In genomic region chr1:45477646-45478045, GRCh38 we compare ENCODE assay signal across 15 cellular contexts. TPM values are rescaled to one million over a fixed set of nuclear protein-coding genes. Genes with fewer than 3 reads are reported as not detected.
A peak's percentile ranks its signal among the peaks of the same experiment; 100 is the strongest.
DNase-seq lines count a peak whose midpoint lies in the region; ATAC-seq and TF ChIP-seq lines count a peak whose summit lies in the region.
"Had no signal": no experiment of that assay in that cellular context is flagged by ENCODE, and none has a peak within 500 bp of the region (broad histone marks: within the 10 kb centered on the region; RNA-seq: fewer than 3 reads in every experiment).

No MANE protein-coding gene starts in this region.

- H3K4me1 Mint-ChIP-seq in WTC11: no peaks in the 10 kb centered on the region
- H3K4me1 Mint-ChIP-seq: H9 had no signal

- DNase-seq in NCI-H748 (lab: John Stamatoyannopoulos, UW; ENCODE audit: unreplicated experiment) (peak; percentile 45), NCI-H748 treated with DMSO at 0.1 percent for 48 hours (lab: John Stamatoyannopoulos, UW) (no peak), NCI-H1417 (lab: John Stamatoyannopoulos, UW) (peak in 2 of 3 experiments; percentile 50 to 84), WTC11 (ENCODE audit: low spot score) (no peak), stomach (no peak), SIG-M5 (lab: John Stamatoyannopoulos, UW) (no peak)
- DNase-seq: 8988T; C1 segment of cervical spinal cord; Calu3; CD4-positive, alpha-beta T cell; DMS 273 treated with DMSO at 0.1 percent for 48 hours; GOT3; H9 had no signal

- peaks cover 0 to 4% (median 2%) of the 10 kb centered on the region in 4 donors for H3K4me1 ChIP-seq in stomach

- H3K9me3 ChIP-seq in stomach: no peaks in the 10 kb centered on the region

- ATAC-seq in WTC11 (no peak), HG02610 (IDR thresholded peaks at IDR 0.05; ENCODE audit: unreplicated experiment) (no peak)

- H3K9me3 Mint-ChIP-seq in WTC11: no peaks in the 10 kb centered on the region
- H3K9me3 Mint-ChIP-seq: CD4-positive, alpha-beta T cell; H9; IgD-negative memory B cell had no signal

- no peak overlapping the region for H3K4me3 ChIP-seq in stomach

- no peak overlapping the region for H3K27ac ChIP-seq in stomach

- H3K36me3 Mint-ChIP-seq in WTC11: no peaks in the 10 kb centered on the region

- intact Hi-C loops in stomach (cut with DNase I; ENCODE audit: low total_unique reads): no loop called here

- H3K27me3 Mint-ChIP-seq in WTC11 (ENCODE audit: low read depth): no peaks in the 10 kb centered on the region
- H3K27me3 Mint-ChIP-seq: CD4-positive, alpha-beta T cell; IgD-negative memory B cell had no signal

- no peaks in the 10 kb centered on the region for H3K36me3 ChIP-seq in stomach

- peak overlapping the region; percentile 7; the same call in 1 of the 2 replicates for H3K27ac Mint-ChIP-seq in WTC11
- H3K27ac Mint-ChIP-seq: CD4-positive, alpha-beta T cell; H9 had no signal

- TF ChIP-seq CTCF in WTC11 (IDR thresholded peaks at IDR 0.05): no peak
- no peak for TF ChIP-seq CTCF in stomach (IDR thresholded peaks at IDR 0.05)

- no peak overlapping the region for H3K4me3 Mint-ChIP-seq in WTC11
- H3K4me3 Mint-ChIP-seq: CD4-positive, alpha-beta T cell; H9; IgD-negative memory B cell had no signal

- no peak for TF ChIP-seq POLR2A in stomach (IDR thresholded peaks at IDR 0.05)

- CTCF ChIA-PET in WTC11 (lab: Charles Lee): interaction anchor here (0.6 to 1.1 kb wide), 3 partner anchors 92 to 560 kb away, joined by 3 read pairs; no protein-coding TSS in a partner anchor

- WGBS in stomach, 5 donors: 90 to 97% (median 93%) methylated on average over 3 of the region's 3 CpGs

- TF ChIP-seq EP300 in stomach (IDR thresholded peaks at IDR 0.05): no peak

- no peaks in the 10 kb centered on the region for H3K27me3 ChIP-seq in stomach

- POLR2A ChIA-PET in WTC11 (lab: Charles Lee): no interaction called here

TF ChIP-seq in WTC11, 78 proteins besides CTCF, POLR2A, EP300 and RAD21:
- TF ChIP-seq NR1H2 (CRISPR knock-in tag; IDR thresholded peaks at IDR 0.05): no peak
- no peak for TF ChIP-seq IRF2 (CRISPR knock-in tag; IDR thresholded peaks at IDR 0.05; ENCODE audit: borderline replicate concordance, low read depth)
- no peak for TF ChIP-seq RELA (CRISPR knock-in tag; IDR thresholded peaks at IDR 0.05; ENCODE audit: borderline replicate concordance)
- no peak for TF ChIP-seq MYBL2 (CRISPR knock-in tag; IDR thresholded peaks at IDR 0.05)
- no peak for TF ChIP-seq NR3C1 (CRISPR knock-in tag; conservative IDR thresholded peaks at IDR 0.05; ENCODE audit: low read depth)
- TF ChIP-seq NFE2L1 (CRISPR knock-in tag; IDR thresholded peaks at IDR 0.05): no peak
- TF ChIP-seq ATF3 (CRISPR knock-in tag; conservative IDR thresholded peaks at IDR 0.05): no peak
- TF ChIP-seq E2F5 (CRISPR knock-in tag; IDR thresholded peaks at IDR 0.05): no peak
- TF ChIP-seq STAT6 (CRISPR knock-in tag; conservative IDR thresholded peaks at IDR 0.05; ENCODE audit: low read depth): no peak
- no peak for TF ChIP-seq ZNF317 (CRISPR knock-in tag; IDR thresholded peaks at IDR 0.05; ENCODE audit: borderline replicate concordance, low read depth)
- no peak for TF ChIP-seq ZNF396 (CRISPR knock-in tag; IDR thresholded peaks at IDR 0.05; ENCODE audit: borderline replicate concordance)
- TF ChIP-seq ZMAT4 (CRISPR knock-in tag; IDR thresholded peaks at IDR 0.05): no peak
- TF ChIP-seq JUN (CRISPR knock-in tag; IDR thresholded peaks at IDR 0.05): no peak

RNA-seq across cellular contexts. Expression of gene TESK2, which starts 13.3 kb away (rescaled TPM):
- total RNA-seq in WTC11 (2021): 13.1 to 14.2 TPM (median 13.3 TPM) in 3 replicates
- 10 to 100 TPM in 1 of 5 donors, 1 to 10 TPM in 3, not detected in 1; 2.8 to 11.2 (median 7.4) TPM for total RNA-seq in stomach
- 1 to 10 TPM; 3.5 to 4.0 (median 3.8) TPM for polyA plus RNA-seq in stomach

RNA-seq across cellular contexts. Expression of gene CCDC163, which starts 22.2 kb away (rescaled TPM):
- total RNA-seq in WTC11 (2021) (1.9 to 3.6 TPM (median 2.1 TPM) in 3 replicates), stomach (1 to 10 TPM in 1 of 5 donors, under 1 TPM in 1, not detected in 3; 0.18 to 2.7 TPM)
- 1 to 10 TPM; 1.2 to 2.6 (median 1.8) TPM for polyA plus RNA-seq in stomach

RNA-seq across cellular contexts. Expression of gene MMACHC, which starts 22.5 kb away (rescaled TPM):
- total RNA-seq in WTC11 (2021) (8.4 to 10.1 TPM (median 8.5 TPM) in 3 replicates), stomach (10 to 100 TPM in 1 of 5 donors, 1 to 10 TPM in 2, under 1 TPM in 2; 0.58 to 20.6 (median 1.6) TPM)
- polyA plus RNA-seq in stomach: 1 to 10 TPM; 1.7 to 2.3 (median 1.7) TPM

RNA-seq across cellular contexts. Expression of gene PRDX1, which starts 44.0 kb away (rescaled TPM):
- total RNA-seq in WTC11 (2021) (1,102 to 1,197 TPM (median 1,130 TPM) in 3 replicates), stomach (100 to 1,000 TPM in 4 of 5 donors, 10 to 100 TPM in 1; 77.6 to 447 (median 187) TPM)
- 100 to 1,000 TPM; 570 to 892 (median 660) TPM for polyA plus RNA-seq in stomach

Comparison
In these comparisons a context has a peak if more than half of its experiments do, and no peak if none do; other contexts are left out.
1. DNase-seq: peak in NCI-H748 (single experiment) and NCI-H1417 (2 of 3); none in NCI-H748 treated with DMSO at 0.1 percent for 48 hours (single experiment), WTC11 (single experiment), stomach (single experiment) and SIG-M5 (single experiment).